In the genomic region with DNA sequence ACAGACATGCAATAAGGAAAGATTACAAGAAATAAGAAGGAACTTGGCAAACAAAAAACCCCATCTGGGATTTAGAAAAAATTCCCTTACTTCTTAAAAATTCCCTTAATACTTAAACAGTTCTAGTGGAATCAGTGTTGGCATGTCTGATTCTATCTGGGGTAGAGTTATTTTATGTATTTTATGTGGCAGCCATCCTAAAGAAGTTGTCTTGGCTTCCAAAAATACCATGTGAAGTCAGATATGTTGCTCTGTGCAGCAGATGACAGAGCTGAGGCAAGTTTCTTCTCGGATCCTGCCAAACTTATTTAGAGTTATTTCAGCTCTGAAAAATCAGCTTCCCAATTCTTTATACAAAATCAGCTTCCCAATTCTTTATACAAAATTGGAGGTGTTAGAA, we compare ENCODE assay signal across 18 cellular contexts.
"Had no signal": no experiment of that assay in that cellular context is flagged by ENCODE, and none has a peak within 500 bp of the region (broad histone marks: within the 10 kb centered on the region; RNA-seq: fewer than 3 reads in every experiment).

No MANE protein-coding gene starts in this region.

- DNase-seq: dermis blood vessel endothelial cell; esophagus squamous epithelium; glutamatergic neuron; immature natural killer cell; left lung; lower lobe of right lung; naive thymus-derived CD8-positive, alpha-beta T cell; ovary; right cardiac atrium; stimulated activated CD4-positive, alpha-beta T cell treated with anti-CD3 and anti-CD28 coated beads, Interleukin-2, amount 100 ng/mL, for 48 hours; stimulated activated naive CD8-positive, alpha-beta T cell treated with anti-CD3 and anti-CD28 coated beads, Interleukin-15, Interleukin-2, amounts not matched to agents 100 U/mL and 50 U/mL, for 24 hours; thyroid gland; upper lobe of left lung; uterus had no signal

- H3K4me2 ChIP-seq: smooth muscle cell had no signal

- H3K9me3 ChIP-seq: esophagus squamous epithelium, gastroesophageal sphincter, left lung, lower lobe of right lung, neutrophil, ovary, suprapubic skin, thyroid gland, upper lobe of left lung, uterus had no signal

- H3K36me3 ChIP-seq: esophagus squamous epithelium, gastroesophageal sphincter, left lung, neutrophil, ovary, suprapubic skin, thyroid gland, upper lobe of left lung, uterus had no signal

- H3K27ac ChIP-seq: esophagus squamous epithelium, gastroesophageal sphincter, left lung, lower lobe of right lung, neutrophil, ovary, suprapubic skin, thyroid gland, upper lobe of left lung, uterus had no signal

- ATAC-seq: gastroesophageal sphincter; left lung; lower lobe of right lung; naive thymus-derived CD8-positive, alpha-beta T cell; right cardiac atrium; stimulated activated naive CD8-positive, alpha-beta T cell treated with anti-CD3 and anti-CD28 coated beads, Interleukin-15, Interleukin-2, amounts not matched to agents 100 U/mL and 50 U/mL, for 24 hours had no signal

- H3K4me1 ChIP-seq: esophagus squamous epithelium, left lung, lower lobe of right lung, suprapubic skin, thyroid gland, upper lobe of left lung, uterus had no signal

- H3K4me3 ChIP-seq: esophagus squamous epithelium, gastroesophageal sphincter, left lung, lower lobe of right lung, ovary, smooth muscle cell, suprapubic skin, thyroid gland, upper lobe of left lung, uterus had no signal

- H3K27me3 ChIP-seq: esophagus squamous epithelium, gastroesophageal sphincter, left lung, neutrophil, ovary, suprapubic skin, thyroid gland, upper lobe of left lung, uterus had no signal
